Comparison of ENCODE assay signal across 9 cellular contexts in the genomic region with DNA sequence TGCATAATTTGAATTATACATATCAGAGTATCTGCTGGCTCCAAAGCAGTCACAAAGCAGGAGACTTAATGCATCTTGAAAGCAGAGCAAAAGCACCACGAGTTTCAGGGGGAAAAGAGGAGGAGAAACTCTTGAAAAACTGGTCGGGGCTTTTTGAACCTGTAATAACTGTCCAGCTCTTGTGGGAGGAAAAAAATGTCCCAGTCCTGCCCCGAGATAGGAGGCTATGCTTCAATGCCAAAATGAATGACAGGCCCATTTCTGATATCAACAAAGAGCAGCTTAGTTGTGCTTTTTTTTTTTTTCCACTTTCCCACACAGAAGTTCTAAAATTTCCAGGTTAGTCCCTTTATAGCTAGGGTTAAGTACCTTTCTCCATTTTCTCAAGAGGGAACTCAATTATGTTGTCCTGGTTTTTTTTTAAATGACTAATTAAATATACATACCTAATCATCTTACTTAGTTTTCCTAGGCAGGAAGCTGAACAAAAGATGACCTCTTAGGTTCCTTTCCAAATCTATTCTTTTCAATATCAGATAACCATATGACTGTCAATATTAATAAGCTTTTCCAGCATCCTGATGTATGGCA.
A peak's percentile ranks its signal among the peaks of the same experiment; 100 is the strongest.
DNase-seq lines count a peak whose midpoint lies in the region; ATAC-seq and TF ChIP-seq lines count a peak whose summit lies in the region.
"Had no signal": no experiment of that assay in that cellular context is flagged by ENCODE, and none has a peak within 500 bp of the region (broad histone marks: within the 10 kb centered on the region; RNA-seq: fewer than 3 reads in every experiment).

No MANE protein-coding gene starts in this region.

- H3K27me3 ChIP-seq in Loucy (ENCODE audit: insufficient read depth, low read length, poor library complexity, severe bottlenecking) (no peaks in the 10 kb centered on the region), heart left ventricle (no peaks in the 10 kb centered on the region), thoracic aorta (replicated peaks; ENCODE audit: insufficient read depth) (no peaks in the 10 kb centered on the region)

- no peak overlapping the region for H3K9ac ChIP-seq in Loucy (ENCODE audit: low read depth, low read length, poor library complexity, severe bottlenecking)

- peak overlapping the region in 11 of 12 donors; percentile 1 to 60 (median 33) for H3K27ac ChIP-seq in heart left ventricle
- H3K27ac ChIP-seq in thoracic aorta: peak overlapping the region in 1 of 2 donors; percentile 20

- H4K20me1 ChIP-seq in Loucy (ENCODE audit: insufficient read depth, low read length, poor library complexity, severe bottlenecking): peaks cover 23% of the 10 kb centered on the region

- peak overlapping the region; percentile 72 for H3K4me2 ChIP-seq in Loucy (ENCODE audit: low read depth, low read length, poor library complexity, severe bottlenecking)

- DNase-seq in NCI-H748 (lab: John Stamatoyannopoulos, UW; ENCODE audit: unreplicated experiment) (peak; percentile 9), NCI-H748 treated with DMSO at 0.1 percent for 48 hours (lab: John Stamatoyannopoulos, UW) (no peak), heart left ventricle (no peak), thoracic aorta (ENCODE audit: low spot score) (no peak), NCI-H524 (lab: John Stamatoyannopoulos, UW) (no peak), EL (no peak)
- no peak for DNase-seq in stimulated activated CD4-positive, alpha-beta T cell treated with anti-CD3 and anti-CD28 coated beads, Interleukin-2, amount 100 ng/mL, for 48 hours
- DNase-seq: MV-4-11 had no signal

- peaks cover 39% of the 10 kb centered on the region for H3K79me2 ChIP-seq in Loucy (ENCODE audit: insufficient read depth, low read length)

- intact Hi-C loops in heart left ventricle (cut with DNase I): loop anchor here in 1 of 10 donors (10.0 kb wide), 1 partner anchor 196 kb away; a partner anchor contains a TSS

- 11 to 28% (median 21%) methylated on average over 3 of the region's 3 CpGs for WGBS in heart left ventricle, 4 donors

- no peaks in the 10 kb centered on the region for H3K9me2 ChIP-seq in Loucy (replicated peaks; ENCODE audit: low read depth, low read length)

- no peaks in the 10 kb centered on the region for H3K9me3 ChIP-seq in Loucy (ENCODE audit: insufficient read depth, low read depth, low read length)
- H3K9me3 ChIP-seq in heart left ventricle: no peaks in the 10 kb centered on the region
- H3K9me3 ChIP-seq in thoracic aorta: no peaks in the 10 kb centered on the region

- H3K4me3 ChIP-seq in Loucy (ENCODE audit: low read length, poor library complexity, severe bottlenecking) (peak overlapping the region; percentile 73), heart left ventricle (peak overlapping the region in 6 of 12 donors; percentile 7 to 64 (median 50)), thoracic aorta (peak overlapping the region; percentile 77)

- peak; percentile 22 to 42 (median 40) for ATAC-seq in heart left ventricle
- no peak for ATAC-seq in thoracic aorta (ENCODE audit: insufficient number of reproducible peaks, low FRiP score, low read depth)

- TF ChIP-seq CTCF in Loucy (conservative IDR thresholded peaks at IDR 0.05; ENCODE audit: low read length): no peak
- TF ChIP-seq CTCF in heart left ventricle (IDR thresholded peaks at IDR 0.05): no peak
- no peak for TF ChIP-seq CTCF in thoracic aorta (IDR thresholded peaks at IDR 0.05)

- H3K36me3 ChIP-seq in Loucy (ENCODE audit: insufficient read depth, low read length): no peaks in the 10 kb centered on the region
- H3K36me3 ChIP-seq in heart left ventricle: no peaks in the 10 kb centered on the region
- H3K36me3 ChIP-seq in thoracic aorta: no peaks in the 10 kb centered on the region

- H3K4me1 ChIP-seq in Loucy (ENCODE audit: insufficient read depth, low read length, poor library complexity, severe bottlenecking) (peaks cover 20% of the 10 kb centered on the region), heart left ventricle (peaks cover 0 to 40% (median 7%) of the 10 kb centered on the region in 12 donors), thoracic aorta (ENCODE audit: control insufficient read depth in 1 of 2, low read depth in 2 of 2) (peaks cover 13 to 17% of the 10 kb centered on the region in 2 donors)

- no peak for TF ChIP-seq POLR2A in heart left ventricle (IDR thresholded peaks at IDR 0.05)

- no peak overlapping the region for H2AFZ ChIP-seq in Loucy (ENCODE audit: low read length)

- H3F3A ChIP-seq in Loucy (ENCODE audit: low read depth): peaks cover 5% of the 10 kb centered on the region; the same call in 1 of the 2 replicates
